8 cellular contexts compared by ENCODE assay signal in genomic region chr17:17823433-17824118, GRCh38. TPM values are rescaled to one million over a fixed set of nuclear protein-coding genes. Genes with fewer than 3 reads are reported as not detected.
DNase-seq lines count a peak whose midpoint lies in the region; ATAC-seq and TF ChIP-seq lines count a peak whose summit lies in the region.

No MANE protein-coding gene starts in this region.

- H3K4me3 ChIP-seq in DOHH2 (ENCODE audit: low read length) (peak overlapping the region; percentile 80), fibroblast of the aortic adventitia (ENCODE audit: low read depth, low read length) (peak overlapping the region; percentile 71), neural cell (ENCODE audit: low read length) (peak overlapping the region; percentile 67), subcutaneous abdominal adipose tissue (ENCODE audit: low read depth in 1 of 5, low read length in 5 of 5) (peak overlapping the region; percentile 65 to 91 (median 75))
- H3K4me3 ChIP-seq in Jurkat, Clone E6-1 (ENCODE audit: low read length), result peak overlapping the region; percentile 96

- TF ChIP-seq EP300 in neural cell (conservative IDR thresholded peaks at IDR 0.05; ENCODE audit: poor library complexity, severe bottlenecking), result peak; percentile 11

- H3K27me3 ChIP-seq in DOHH2 (ENCODE audit: control insufficient read depth, low read length) (no peaks in the 10 kb centered on the region), neural cell (ENCODE audit: insufficient read depth, low read depth, low read length) (no peaks in the 10 kb centered on the region), subcutaneous abdominal adipose tissue (ENCODE audit: control insufficient read depth in 5 of 5, insufficient read depth in 4 of 5, low read length in 5 of 5) (no peaks in the 10 kb centered on the region)

- H3K9me2 ChIP-seq in DOHH2 (replicated peaks; ENCODE audit: control insufficient read depth, low read length), result no peaks in the 10 kb centered on the region
- H3K9me2 ChIP-seq in neural cell (ENCODE audit: insufficient read depth, low read length), result no peaks in the 10 kb centered on the region

- H3K9me3 ChIP-seq in DOHH2 (ENCODE audit: control insufficient read depth, insufficient read depth, low read length) (no peaks in the 10 kb centered on the region), neural cell (ENCODE audit: low read length) (no peaks in the 10 kb centered on the region), subcutaneous abdominal adipose tissue (ENCODE audit: control insufficient read depth in 5 of 5, low read length in 5 of 5) (no peaks in the 10 kb centered on the region)

- TF ChIP-seq RAD21 in neural cell (conservative IDR thresholded peaks at IDR 0.05), result no peak

- H4K20me1 ChIP-seq in DOHH2 (ENCODE audit: control insufficient read depth, insufficient read depth, low read depth, low read length), result peaks cover 11% of the 10 kb centered on the region
- H4K20me1 ChIP-seq in neural cell (ENCODE audit: insufficient read depth), result no peaks in the 10 kb centered on the region

- H2AFZ ChIP-seq in neural cell (ENCODE audit: low read depth, low read length), result no peak overlapping the region

- peak overlapping the region; percentile 100 for H3K4me2 ChIP-seq in DOHH2 (ENCODE audit: low read length)
- H3K4me2 ChIP-seq in neural cell (ENCODE audit: low read length), result peak overlapping the region; percentile 59

- H3K9ac ChIP-seq in neural cell (ENCODE audit: low read length), result peak overlapping the region; percentile 60
- H3K9ac ChIP-seq in subcutaneous abdominal adipose tissue (ENCODE audit: low read length in 5 of 5), result peak overlapping the region in 4 of 5 donors; percentile 14 to 79 (median 64)

- peak overlapping the region; percentile 92 for H3K27ac ChIP-seq in DOHH2 (ENCODE audit: low read depth, low read length)
- peak overlapping the region; percentile 49 for H3K27ac ChIP-seq in neural cell (ENCODE audit: low read length)
- H3K27ac ChIP-seq in subcutaneous abdominal adipose tissue (ENCODE audit: low read depth, low read length), result peak overlapping the region; percentile 86

- ATAC-seq in GM21529 (IDR thresholded peaks at IDR 0.05; ENCODE audit: unreplicated experiment), result peak; percentile 67

- peak; percentile 75 for DNase-seq in Jurkat, Clone E6-1 (ENCODE audit: low read depth, low spot score)
- DNase-seq in RPMI8226 (peak; percentile 98), fibroblast of the aortic adventitia (ENCODE audit: low read depth) (peak; percentile 64)
- DNase-seq in activated T-helper 9 cell treated with anti-CD3 and anti-CD28 coated beads, Interleukin-2, amount 50 U/mL, for 16 hours (ENCODE audit: low read depth), result peak; percentile 67

- H3K4me1 ChIP-seq in DOHH2 (ENCODE audit: control insufficient read depth, low read length) (peaks cover 83% of the 10 kb centered on the region), subcutaneous abdominal adipose tissue (ENCODE audit: control insufficient read depth in 5 of 5, insufficient read depth in 5 of 5, low read length in 5 of 5) (peaks cover 16 to 84% (median 73%) of the 10 kb centered on the region in 5 donors)

- H3K36me3 ChIP-seq in DOHH2 (ENCODE audit: control insufficient read depth, low read length) (peaks cover 59% of the 10 kb centered on the region), neural cell (ENCODE audit: insufficient read depth, low read length) (no peaks in the 10 kb centered on the region), subcutaneous abdominal adipose tissue (ENCODE audit: control insufficient read depth in 5 of 5, insufficient read depth in 5 of 5, low read length in 5 of 5) (peaks cover 0 to 28% (median 18%) of the 10 kb centered on the region in 5 donors)

- H3K79me2 ChIP-seq in DOHH2 (ENCODE audit: control insufficient read depth, low read length) (peaks cover 86% of the 10 kb centered on the region), neural cell (replicated peaks; ENCODE audit: insufficient read depth, low read length) (peaks cover 15% of the 10 kb centered on the region)

- H3F3A ChIP-seq in DOHH2 (ENCODE audit: control insufficient read depth, insufficient read depth) (no peaks in the 10 kb centered on the region), neural cell (ENCODE audit: insufficient read depth, low read length, poor library complexity, severe bottlenecking) (no peaks in the 10 kb centered on the region)

- TF ChIP-seq CTCF in DOHH2 (IDR thresholded peaks at IDR 0.05; ENCODE audit: low read depth, low read length, poor library complexity, severe bottlenecking), result no peak
- no peak for TF ChIP-seq CTCF in fibroblast of the aortic adventitia (IDR thresholded peaks at IDR 0.05; ENCODE audit: insufficient read depth, low read length)
- no peak for TF ChIP-seq CTCF in neural cell (IDR thresholded peaks at IDR 0.05; ENCODE audit: poor library complexity, severe bottlenecking)

TF ChIP-seq in neural cell, 6 proteins besides CTCF, POLR2A, EP300 and RAD21:
- TF ChIP-seq TAF1 (IDR thresholded peaks at IDR 0.05; ENCODE audit: low read depth) (no peak), EZH2 (IDR thresholded peaks at IDR 0.05; ENCODE audit: borderline replicate concordance, insufficient read depth, low read length, poor library complexity, severe bottlenecking) (no peak), MXI1 (conservative IDR thresholded peaks at IDR 0.05; ENCODE audit: poor library complexity, severe bottlenecking) (no peak), SMC3 (conservative IDR thresholded peaks at IDR 0.05; ENCODE audit: poor library complexity) (no peak), REST (IDR thresholded peaks at IDR 0.05; ENCODE audit: borderline replicate concordance) (no peak), POLR2AphosphoS5 (IDR thresholded peaks at IDR 0.05) (no peak)

RNA-seq across cellular contexts. Expression of gene SREBF1, which starts 13.2 kb away (rescaled TPM):
- 241 TPM for polyA plus RNA-seq in Jurkat, Clone E6-1 (2012; ENCODE audit: insufficient read depth, insufficient read length)
- total RNA-seq in fibroblast of the aortic adventitia (ENCODE audit: low replicate concordance), result 48.7 and 82.1 TPM in 2 replicates
- 22.5 and 25.9 TPM in 2 replicates for polyA plus RNA-seq in neural cell
- 11.7 and 20.0 TPM in 2 replicates for polyA minus RNA-seq in neural cell

Comparison
In these comparisons a context has a peak if more than half of its experiments do, and no peak if none do; other contexts are left out.
1. Peak in every context shown above with its lines: DNase-seq, ATAC-seq, H3K4me3 ChIP-seq and H3K27ac ChIP-seq.